ENCODE assay signal across 20 cellular contexts in the genomic region with DNA sequence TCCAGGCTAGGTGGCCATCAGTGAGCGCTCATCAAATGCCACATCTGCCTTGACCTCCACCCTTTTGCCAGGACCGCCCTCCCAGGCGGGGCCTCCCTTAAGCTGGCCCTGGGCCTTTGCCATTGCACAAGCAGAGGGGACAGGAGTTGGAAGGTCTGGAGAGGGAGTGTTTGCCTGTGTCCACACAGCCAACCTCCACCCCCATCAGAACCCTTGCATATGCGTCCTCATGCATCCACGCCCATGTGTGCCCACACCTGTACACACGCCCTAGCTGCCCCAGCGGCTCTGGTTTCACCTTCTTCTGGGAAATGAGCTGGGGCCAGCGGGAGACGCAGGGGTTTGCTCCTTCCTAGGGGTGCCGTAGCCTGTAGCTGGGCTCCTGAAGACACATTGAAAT.
A peak's percentile ranks its signal among the peaks of the same experiment; 100 is the strongest.
DNase-seq lines count a peak whose midpoint lies in the region; ATAC-seq, FAIRE-seq and TF ChIP-seq lines count a peak whose summit lies in the region.
"Had no signal": no experiment of that assay in that cellular context is flagged by ENCODE, and none has a peak within 500 bp of the region (broad histone marks: within the 10 kb centered on the region; RNA-seq: fewer than 3 reads in every experiment).

No MANE protein-coding gene starts in this region.

- H4K20me1 ChIP-seq in HepG2 (ENCODE audit: insufficient read depth, low read length): no peaks in the 10 kb centered on the region

- TF ChIP-seq RAD21 in HepG2 (CRISPR knock-in tag; IDR thresholded peaks at IDR 0.05): no peak

- H3K9me3 ChIP-seq in HepG2 (ENCODE audit: low read length) (no peaks in the 10 kb centered on the region), psoas muscle (no peaks in the 10 kb centered on the region), uterus (no peaks in the 10 kb centered on the region)
- H3K9me3 ChIP-seq: SJCRH30 had no signal

- BruUV-seq in HepG2 (replicated peaks; lab: Mats Ljungman, UMichigan): no TSS peak

- no peak overlapping the region for H3K27ac ChIP-seq in HepG2 (ENCODE audit: extremely low read length, insufficient read depth, low read length)
- H3K27ac ChIP-seq in psoas muscle: peak overlapping the region; percentile 77
- peak overlapping the region; percentile 80 to 83 for H3K27ac ChIP-seq in uterus
- H3K27ac ChIP-seq: SJCRH30 had no signal

- H3K4me3 ChIP-seq in HepG2 (replicated peaks in 1 of 3; ENCODE audit: insufficient read depth in 1 of 3, low read depth in 2 of 3, low read length in 3 of 3) (no peak overlapping the region), psoas muscle (peak overlapping the region; percentile 71), uterus (no peak overlapping the region)
- H3K4me3 ChIP-seq: GM12878, SJCRH30 had no signal

- intact Hi-C loops in HepG2 (cut with micrococcal nuclease; ENCODE audit: unreplicated experiment): no loop called here
- intact Hi-C loops in psoas muscle (cut with DNase I): no loop called here
- intact Hi-C loops in uterus (cut with DNase I; ENCODE audit: low total_unique reads): no loop called here
- intact Hi-C loops in left ventricle myocardium superior (cut with micrococcal nuclease): no loop called here

- H3K36me3 ChIP-seq in HepG2 (replicated peaks in 1 of 2; ENCODE audit: control insufficient read depth in 1 of 2, insufficient read depth in 2 of 2, low read length in 2 of 2) (no peaks in the 10 kb centered on the region), psoas muscle (ENCODE audit: insufficient read depth in 1 of 2, low read depth in 1 of 2) (no peaks in the 10 kb centered on the region), uterus (no peaks in the 10 kb centered on the region)
- H3K36me3 ChIP-seq: SJCRH30 had no signal

- peak; percentile 10; the same call in 1 of the 3 replicates for ATAC-seq in HepG2
- ATAC-seq in psoas muscle: peak; percentile 10 to 63 (median 52)
- ATAC-seq in left ventricle myocardium superior: no peak
- ATAC-seq in HG02938 (IDR thresholded peaks at IDR 0.05; ENCODE audit: unreplicated experiment): no peak
- ATAC-seq: GM12878 had no signal

- H3K4me2 ChIP-seq in HepG2 (ENCODE audit: low read depth, low read length): no peak overlapping the region

- CTCF ChIA-PET in HepG2 (lab: Yijun Ruan, JAX; ENCODE audit: low intra/inter-chr PET ratio, low total read pairs): no interaction called here

- no peaks in the 10 kb centered on the region for H3K79me2 ChIP-seq in HepG2 (ENCODE audit: insufficient read depth, low read length)

- FAIRE-seq in HepG2 (lab: Jason Lieb, UNC): no peak
- FAIRE-seq: GM12878, H54, RCC 7860 had no signal

- H3K4me1 ChIP-seq in HepG2 (ENCODE audit: insufficient read depth, low read length) (peaks cover 13% of the 10 kb centered on the region), psoas muscle (peaks cover 37% of the 10 kb centered on the region), uterus (peaks cover 0 to 22% of the 10 kb centered on the region in 2 donors)

- DNase-seq in NCI-H748 (lab: John Stamatoyannopoulos, UW; ENCODE audit: unreplicated experiment) (peak; percentile 41), NCI-H748 treated with DMSO at 0.1 percent for 48 hours (lab: John Stamatoyannopoulos, UW) (no peak), HepG2 (ENCODE audit: low spot score) (peak; percentile 9), psoas muscle (peak in 1 of 2 donors; percentile 66), uterus (no peak), Ammon's horn (ENCODE audit: low spot score) (no peak), left ventricle myocardium superior (no peak)
- DNase-seq: AML-193, DMS79 treated with DMSO at 0.1 percent for 48 hours, KG1, NCI-H1092 treated with DMSO at 0.1 percent for 48 hours, NCI-H1436 treated with DMSO at 0.1 percent for 48 hours, NCI-H1930, NCI-H2227 treated with DMSO at 0.1 percent for 48 hours, NCI-H524, SJCRH30 had no signal

- TF ChIP-seq CTCF in HepG2 (CRISPR knock-in tag; IDR thresholded peaks at IDR 0.05) (no peak), psoas muscle (IDR thresholded peaks at IDR 0.05) (no peak), uterus (IDR thresholded peaks at IDR 0.05) (no peak)

- 21% methylated on average over 5 of the region's 10 CpGs for WGBS in HepG2 (ENCODE audit: low lambda C conversion rate)
- 37 to 64% (median 40%) methylated on average over 10 of the region's 10 CpGs for WGBS in psoas muscle, 3 donors

- TF ChIP-seq EP300 in HepG2 (IDR thresholded peaks at IDR 0.05; ENCODE audit: low read depth in 2 of 2, low read length in 2 of 2) (no peak), HepG2 (CRISPR knock-in tag; IDR thresholded peaks at IDR 0.05; ENCODE audit: borderline replicate concordance) (no peak)

- H3K9ac ChIP-seq in HepG2 (ENCODE audit: insufficient read depth, low read depth, low read length): no peak overlapping the region

- POLR2A ChIA-PET in HepG2 (lab: Yijun Ruan, JAX): no interaction called here

- no peak overlapping the region for H2AFZ ChIP-seq in HepG2 (ENCODE audit: low read length)

- H3K27me3 ChIP-seq in HepG2 (ENCODE audit: control insufficient read depth in 1 of 2, insufficient read depth in 2 of 2, low read length in 2 of 2) (peaks cover 15 to 74% of the 10 kb centered on the region in 2 experiments), psoas muscle (ENCODE audit: insufficient read depth in 3 of 3, low read length in 2 of 3) (no peaks in the 10 kb centered on the region), uterus (no peaks in the 10 kb centered on the region)
- H3K27me3 ChIP-seq: SJCRH30 had no signal

- TF ChIP-seq POLR2A in HepG2 (IDR thresholded peaks at IDR 0.05; ENCODE audit: insufficient read depth in 1 of 2, low read depth in 2 of 2, low read length in 2 of 2) (no peak), uterus (IDR thresholded peaks at IDR 0.05) (no peak)

- in situ Hi-C loops in HepG2 (cut with HindIII; ENCODE audit: extremely low pct_ligation_motif_present, low pct_unique_long_range_greater_than_20kb): no loop called here

TF ChIP-seq in HepG2, 621 proteins besides CTCF, POLR2A, EP300 and RAD21 (continues in another document):
- no peak for TF ChIP-seq ZNF281 (CRISPR knock-in tag; IDR thresholded peaks at IDR 0.05; ENCODE audit: borderline replicate concordance)
- no peak for TF ChIP-seq SMC3 (IDR thresholded peaks at IDR 0.05; ENCODE audit: low read length)
- TF ChIP-seq HMGXB4 (CRISPR knock-in tag; IDR thresholded peaks at IDR 0.05; ENCODE audit: borderline replicate concordance in 1 of 2, low read depth in 1 of 2): no peak
- no peak for TF ChIP-seq TMF1 (CRISPR knock-in tag; IDR thresholded peaks at IDR 0.05; ENCODE audit: low read depth)
- TF ChIP-seq ZNF83 (CRISPR knock-in tag; IDR thresholded peaks at IDR 0.05; ENCODE audit: borderline replicate concordance): no peak
- no peak for TF ChIP-seq KDM2A (CRISPR knock-in tag; IDR thresholded peaks at IDR 0.05; ENCODE audit: borderline replicate concordance, low read depth)
- no peak for TF ChIP-seq SP1 (IDR thresholded peaks at IDR 0.05)
- TF ChIP-seq SP1 (CRISPR knock-in tag; IDR thresholded peaks at IDR 0.05): no peak
- TF ChIP-seq ZNF672 (CRISPR knock-in tag; IDR thresholded peaks at IDR 0.05): no peak
- no peak for TF ChIP-seq THAP7 (CRISPR knock-in tag; IDR thresholded peaks at IDR 0.05)
- no peak for TF ChIP-seq ZNF652 (CRISPR knock-in tag; IDR thresholded peaks at IDR 0.05; ENCODE audit: borderline replicate concordance, low read depth)
- no peak for TF ChIP-seq MIXL1 (CRISPR knock-in tag; IDR thresholded peaks at IDR 0.05)
- no peak for TF ChIP-seq TRIM24 (CRISPR knock-in tag; IDR thresholded peaks at IDR 0.05)
- TF ChIP-seq STAT5B (CRISPR knock-in tag; IDR thresholded peaks at IDR 0.05): no peak
- TF ChIP-seq THYN1 (CRISPR knock-in tag; IDR thresholded peaks at IDR 0.05; ENCODE audit: borderline replicate concordance, low read depth): no peak
- no peak for TF ChIP-seq REL (CRISPR knock-in tag; conservative IDR thresholded peaks at IDR 0.05)
- TF ChIP-seq ZNF235 (CRISPR knock-in tag; IDR thresholded peaks at IDR 0.05; ENCODE audit: borderline replicate concordance): no peak

Comparison
In these comparisons a context has a peak if more than half of its experiments do, and no peak if none do; other contexts are left out.
1. DNase-seq: peak in NCI-H748 (single experiment) and HepG2 (single experiment); none in NCI-H748 treated with DMSO at 0.1 percent for 48 hours (single experiment), uterus (0 of 2), Ammon's horn (single experiment) and left ventricle myocardium superior (single experiment).
2. ATAC-seq: peak in HepG2 (single experiment) and psoas muscle (4 of 4); none in left ventricle myocardium superior (single experiment) and HG02938 (single experiment).